ENCODE assay signal across 9 cellular contexts in the genomic region with DNA sequence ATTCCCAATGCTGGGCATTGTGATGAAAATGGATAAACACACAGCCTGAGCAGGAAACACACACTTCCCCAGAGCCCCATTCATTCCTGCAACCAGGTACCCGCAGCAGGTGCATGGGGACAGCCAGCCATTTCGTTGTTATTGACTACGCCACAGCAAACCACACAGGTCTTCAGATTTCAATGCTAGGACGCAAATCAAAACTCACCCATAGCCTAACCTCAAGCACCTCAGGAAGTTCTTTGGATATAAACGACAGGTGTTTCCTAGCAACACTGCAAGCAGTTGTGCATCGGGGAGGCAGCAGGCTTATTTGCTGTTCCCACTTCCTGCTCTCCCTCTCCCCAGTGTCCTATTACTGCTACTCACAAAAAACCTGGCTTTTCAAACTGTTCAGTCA.
DNase-seq lines count a peak whose midpoint lies in the region; ATAC-seq and TF ChIP-seq lines count a peak whose summit lies in the region.
"Had no signal": no experiment of that assay in that cellular context is flagged by ENCODE, and none has a peak within 500 bp of the region (broad histone marks: within the 10 kb centered on the region; RNA-seq: fewer than 3 reads in every experiment).

No MANE protein-coding gene starts in this region.

- no peak overlapping the region for H3K27ac Mint-ChIP-seq in activated T-helper 2 cell treated with anti-CD3 and anti-CD28 coated beads, Interferon-gamma antibody, Interleukin-2, Interleukin-4, amounts not matched to agents 10 μg/mL and 5 μg/mL and 100 μg/mL, durations not matched to agents 14 hours and 24 hours and 36 hours

- no peak overlapping the region for H3K27ac ChIP-seq in lower lobe of right lung
- H3K27ac ChIP-seq: epithelial cell of prostate had no signal

- H3K27me3 ChIP-seq in lower lobe of right lung (ENCODE audit: low read depth), result no peaks in the 10 kb centered on the region

- peaks cover 7% of the 10 kb centered on the region for H3K36me3 ChIP-seq in lower lobe of right lung

- ATAC-seq in GM18909 (IDR thresholded peaks at IDR 0.05; ENCODE audit: poor library complexity, unreplicated experiment) (peak; percentile 59), lower lobe of right lung (peak; percentile 31 to 45), HG03521 (IDR thresholded peaks at IDR 0.05; ENCODE audit: unreplicated experiment) (no peak)

- no peak overlapping the region for H3K4me3 Mint-ChIP-seq in activated T-helper 2 cell treated with anti-CD3 and anti-CD28 coated beads, Interferon-gamma antibody, Interleukin-2, Interleukin-4, amounts not matched to agents 10 μg/mL and 5 μg/mL and 100 μg/mL, durations not matched to agents 14 hours and 24 hours and 36 hours (ENCODE audit: low read depth)

- no peaks in the 10 kb centered on the region for H3K9me3 ChIP-seq in lower lobe of right lung

- no peaks in the 10 kb centered on the region for H3K4me1 ChIP-seq in lower lobe of right lung

- intact Hi-C loops in lower lobe of right lung (cut with DNase I), result no loop called here
- intact Hi-C loops in activated T-helper 2 cell treated with anti-CD3 and anti-CD28 coated beads, Interferon-gamma antibody, Interleukin-2, Interleukin-4, amounts not matched to agents 10 μg/mL and 5 μg/mL and 100 μg/mL, durations not matched to agents 14 hours and 24 hours and 36 hours (cut with micrococcal nuclease), result no loop called here

- peak; percentile 95 for DNase-seq in Jurkat, Clone E6-1 (ENCODE audit: low read depth, low spot score)
- DNase-seq in T-helper 22 cell (ENCODE audit: low read depth) (peak; percentile 54), lower lobe of right lung (no peak), anterior cingulate cortex (lab: John Stamatoyannopoulos, UW) (no peak), NAMALWA (ENCODE audit: low spot score) (no peak)
- DNase-seq in activated T-helper 2 cell treated with anti-CD3 and anti-CD28 coated beads, Interferon-gamma antibody, Interleukin-2, Interleukin-4, amounts not matched to agents 10 μg/mL and 5 μg/mL and 100 μg/mL, durations not matched to agents 14 hours and 24 hours and 36 hours (ENCODE audit: low spot score), result no peak

- no peaks in the 10 kb centered on the region for H3K27me3 Mint-ChIP-seq in activated T-helper 2 cell treated with anti-CD3 and anti-CD28 coated beads, Interferon-gamma antibody, Interleukin-2, Interleukin-4, amounts not matched to agents 10 μg/mL and 5 μg/mL and 100 μg/mL, durations not matched to agents 14 hours and 24 hours and 36 hours (ENCODE audit: low read depth)

- H3K4me1 Mint-ChIP-seq in activated T-helper 2 cell treated with anti-CD3 and anti-CD28 coated beads, Interferon-gamma antibody, Interleukin-2, Interleukin-4, amounts not matched to agents 10 μg/mL and 5 μg/mL and 100 μg/mL, durations not matched to agents 14 hours and 24 hours and 36 hours (ENCODE audit: low read depth), result peaks cover 17% of the 10 kb centered on the region

- peaks cover 47% of the 10 kb centered on the region for H3K36me3 Mint-ChIP-seq in activated T-helper 2 cell treated with anti-CD3 and anti-CD28 coated beads, Interferon-gamma antibody, Interleukin-2, Interleukin-4, amounts not matched to agents 10 μg/mL and 5 μg/mL and 100 μg/mL, durations not matched to agents 14 hours and 24 hours and 36 hours (ENCODE audit: low read depth)

- H3K4me3 ChIP-seq in Jurkat, Clone E6-1 (ENCODE audit: low read length), result peak overlapping the region; percentile 4
- no peak overlapping the region for H3K4me3 ChIP-seq in lower lobe of right lung

- TF ChIP-seq CTCF in lower lobe of right lung (IDR thresholded peaks at IDR 0.05), result no peak

- peaks cover 5% of the 10 kb centered on the region for H3K9me3 Mint-ChIP-seq in activated T-helper 2 cell treated with anti-CD3 and anti-CD28 coated beads, Interferon-gamma antibody, Interleukin-2, Interleukin-4, amounts not matched to agents 10 μg/mL and 5 μg/mL and 100 μg/mL, durations not matched to agents 14 hours and 24 hours and 36 hours

Comparison
In these comparisons a context has a peak if more than half of its experiments do, and no peak if none do; other contexts are left out.
1. DNase-seq: peak in Jurkat, Clone E6-1 (single experiment) and T-helper 22 cell (single experiment); none in lower lobe of right lung (single experiment), activated T-helper 2 cell treated with anti-CD3 and anti-CD28 coated beads, Interferon-gamma antibody, Interleukin-2, Interleukin-4, amounts not matched to agents 10 μg/mL and 5 μg/mL and 100 μg/mL, durations not matched to agents 14 hours and 24 hours and 36 hours (single experiment), anterior cingulate cortex (0 of 58) and NAMALWA (single experiment).